In the genomic region with DNA sequence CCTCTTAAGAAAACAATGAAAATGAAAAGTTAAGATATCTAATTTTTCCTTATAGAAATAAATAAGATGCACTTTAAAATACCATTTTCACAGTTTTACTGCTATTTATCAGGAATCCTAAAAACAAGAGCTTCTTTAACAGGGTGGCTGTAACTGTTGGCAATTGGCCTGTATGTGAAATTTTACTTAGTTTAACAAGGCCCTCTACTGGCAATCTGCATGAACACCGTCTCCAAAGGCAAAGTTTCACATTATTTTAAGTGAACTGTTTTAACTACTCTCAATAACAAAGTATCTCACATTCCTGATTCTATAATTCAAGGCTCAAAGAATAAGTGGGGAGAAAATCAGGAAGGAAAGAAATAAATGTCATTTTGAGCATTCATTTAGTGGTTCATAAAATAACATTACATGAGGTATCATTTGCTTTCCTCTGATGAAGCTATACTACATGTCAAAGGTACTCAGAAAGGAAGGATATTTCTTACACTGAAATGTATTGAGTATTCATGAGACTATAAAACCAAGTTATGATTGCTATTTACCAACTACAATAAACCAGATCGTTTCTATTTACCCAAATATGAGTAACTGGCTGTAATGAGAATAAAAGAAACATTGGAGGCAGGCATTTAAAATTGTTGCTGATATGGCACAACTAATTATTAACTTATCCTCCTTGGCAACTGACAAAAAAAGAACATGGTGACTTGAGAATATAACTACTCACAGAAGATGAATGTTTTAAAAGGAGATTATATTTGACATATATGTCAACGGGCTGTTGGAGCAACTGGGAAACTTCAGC, we compare ENCODE assay signal across 9 cellular contexts. TPM values are rescaled to one million over a fixed set of nuclear protein-coding genes. Genes with fewer than 3 reads are reported as not detected.
A peak's percentile ranks its signal among the peaks of the same experiment; 100 is the strongest.
DNase-seq lines count a peak whose midpoint lies in the region; ATAC-seq and TF ChIP-seq lines count a peak whose summit lies in the region.
"Had no signal": no experiment of that assay in that cellular context is flagged by ENCODE, and none has a peak within 500 bp of the region (broad histone marks: within the 10 kb centered on the region; RNA-seq: fewer than 3 reads in every experiment).

No MANE protein-coding gene starts in this region.

- 49% methylated on average over 3 of the region's 3 CpGs for WGBS in esophagus muscularis mucosa

- H3K4me1 Mint-ChIP-seq in activated CD4-positive, alpha-beta T cell treated with anti-CD3 and anti-CD28 coated beads, Interleukin-2, amount 10 ng/mL, durations not matched to agents 24 days and 14 days = no peaks in the 10 kb centered on the region

- peak in 2 of 3 experiments; percentile 33 to 41 for DNase-seq in NCI-H1417 (lab: John Stamatoyannopoulos, UW)
- no peak for DNase-seq in NCI-H1417 treated with DMSO at 0.1 percent for 48 hours (lab: John Stamatoyannopoulos, UW)
- no peak for DNase-seq in PC-9
- DNase-seq in esophagus muscularis mucosa (ENCODE audit: extremely low spot score) = no peak
- DNase-seq in pons (ENCODE audit: low spot score) = peak; percentile 89
- no peak for DNase-seq in activated CD4-positive, alpha-beta T cell treated with anti-CD3 and anti-CD28 coated beads, Interleukin-2, amount 10 ng/mL, durations not matched to agents 24 days and 14 days

- H3K27me3 ChIP-seq in PC-9 (ENCODE audit: insufficient read depth, low read depth) (peaks cover 7% of the 10 kb centered on the region; the same call in 1 of the 2 replicates), esophagus muscularis mucosa (no peaks in the 10 kb centered on the region)

- peak; percentile 71 for ATAC-seq in HG03432 (IDR thresholded peaks at IDR 0.05; ENCODE audit: unreplicated experiment)
- ATAC-seq in GM18868 (IDR thresholded peaks at IDR 0.05; ENCODE audit: unreplicated experiment) = no peak

- no peak overlapping the region for H2AFZ ChIP-seq in PC-9

- H3K79me2 ChIP-seq in PC-9 (ENCODE audit: low read depth) = no peaks in the 10 kb centered on the region

- no peaks in the 10 kb centered on the region for H3K36me3 Mint-ChIP-seq in activated CD4-positive, alpha-beta T cell treated with anti-CD3 and anti-CD28 coated beads, Interleukin-2, amount 10 ng/mL, durations not matched to agents 24 days and 14 days (ENCODE audit: low read depth)

- no peaks in the 10 kb centered on the region for H3F3A ChIP-seq in PC-9 (ENCODE audit: insufficient read depth, low read depth)

- H3K27ac ChIP-seq in PC-9 (no peak overlapping the region), esophagus muscularis mucosa (replicated peaks in 1 of 4) (no peak overlapping the region)
- H3K27ac ChIP-seq: BLaER1 treated with 17β-estradiol and CSF1 and Interleukin-3, amounts not matched to agents 10 nM and 100 nM had no signal

- H3K9me3 Mint-ChIP-seq in activated CD4-positive, alpha-beta T cell treated with anti-CD3 and anti-CD28 coated beads, Interleukin-2, amount 10 ng/mL, durations not matched to agents 24 days and 14 days = no peaks in the 10 kb centered on the region

- no peaks in the 10 kb centered on the region for H3K9me2 ChIP-seq in PC-9 (ENCODE audit: insufficient read depth)

- H3K27me3 Mint-ChIP-seq in activated CD4-positive, alpha-beta T cell treated with anti-CD3 and anti-CD28 coated beads, Interleukin-2, amount 10 ng/mL, durations not matched to agents 24 days and 14 days = no peaks in the 10 kb centered on the region

- H3K9me3 ChIP-seq in PC-9 (ENCODE audit: insufficient read depth, low read depth) (no peaks in the 10 kb centered on the region), esophagus muscularis mucosa (no peaks in the 10 kb centered on the region)

- H3K4me3 ChIP-seq in PC-9 = no peak overlapping the region
- H3K4me3 ChIP-seq in esophagus muscularis mucosa = no peak overlapping the region
- H3K4me3 ChIP-seq: BLaER1 treated with 17β-estradiol and CSF1 and Interleukin-3, amounts not matched to agents 10 nM and 100 nM had no signal

- intact Hi-C loops in PC-9 (cut with micrococcal nuclease; ENCODE audit: unreplicated experiment) = no loop called here
- intact Hi-C loops in esophagus muscularis mucosa (cut with DNase I) = no loop called here
- intact Hi-C loops in activated CD4-positive, alpha-beta T cell treated with anti-CD3 and anti-CD28 coated beads, Interleukin-2, amount 10 ng/mL, durations not matched to agents 24 days and 14 days (cut with micrococcal nuclease) = no loop called here

- no peaks in the 10 kb centered on the region for H3K4me1 ChIP-seq in PC-9 (replicated peaks; ENCODE audit: insufficient read depth)
- no peaks in the 10 kb centered on the region for H3K4me1 ChIP-seq in esophagus muscularis mucosa

- no peak overlapping the region for H3K27ac Mint-ChIP-seq in activated CD4-positive, alpha-beta T cell treated with anti-CD3 and anti-CD28 coated beads, Interleukin-2, amount 10 ng/mL, durations not matched to agents 24 days and 14 days

- H4K20me1 ChIP-seq in PC-9 (ENCODE audit: insufficient read depth) = no peaks in the 10 kb centered on the region
- H4K20me1 ChIP-seq: BLaER1 treated with 17β-estradiol and CSF1 and Interleukin-3, amounts not matched to agents 10 nM and 100 nM had no signal

- BruUV-seq in PC-9 (replicated peaks; lab: Mats Ljungman, UMichigan) = no TSS peak

- no peaks in the 10 kb centered on the region for H3K36me3 ChIP-seq in PC-9 (ENCODE audit: low read depth)
- no peaks in the 10 kb centered on the region for H3K36me3 ChIP-seq in esophagus muscularis mucosa
- H3K36me3 ChIP-seq: BLaER1 treated with 17β-estradiol and CSF1 and Interleukin-3, amounts not matched to agents 10 nM and 100 nM had no signal

- H3K4me2 ChIP-seq in PC-9 = no peak overlapping the region
- H3K4me2 ChIP-seq: BLaER1 treated with 17β-estradiol and CSF1 and Interleukin-3, amounts not matched to agents 10 nM and 100 nM had no signal

- peak; percentile 73 for TF ChIP-seq CTCF in PC-9 (conservative IDR thresholded peaks at IDR 0.05)
- TF ChIP-seq CTCF in esophagus muscularis mucosa (IDR thresholded peaks at IDR 0.05) = peak; percentile 45 to 72 (median 59)

- TF ChIP-seq EP300 in esophagus muscularis mucosa (IDR thresholded peaks at IDR 0.05) = no peak

- POLR2A ChIA-PET in PC-9 (lab: Charles Lee; ENCODE audit: unreplicated experiment) = no interaction called here

- no peak overlapping the region for H3K4me3 Mint-ChIP-seq in activated CD4-positive, alpha-beta T cell treated with anti-CD3 and anti-CD28 coated beads, Interleukin-2, amount 10 ng/mL, durations not matched to agents 24 days and 14 days

- TF ChIP-seq POLR2A in esophagus muscularis mucosa (IDR thresholded peaks at IDR 0.05; ENCODE audit: low read depth) = no peak

- CTCF ChIA-PET in PC-9 (lab: Charles Lee) = no interaction called here

RNA-seq across cellular contexts. Expression of gene NCKAP5, which starts 7.0 kb away (rescaled TPM):
- total RNA-seq in PC-9 (2021) (not detected in 2 replicates), esophagus muscularis mucosa (1 to 10 TPM in 2 of 4 donors, under 1 TPM in 2; 0.33 to 1.8 (median 1.0) TPM)
- total RNA-seq in activated CD4-positive, alpha-beta T cell treated with anti-CD3 and anti-CD28 coated beads, Interleukin-2, amount 10 ng/mL, durations not matched to agents 24 days and 14 days = not detected in 2 replicates

Comparison
In these comparisons a context has a peak if more than half of its experiments do, and no peak if none do; other contexts are left out.
1. DNase-seq: peak in NCI-H1417 (2 of 3) and pons (single experiment); none in NCI-H1417 treated with DMSO at 0.1 percent for 48 hours (single experiment), PC-9 (0 of 2), esophagus muscularis mucosa (single experiment) and activated CD4-positive, alpha-beta T cell treated with anti-CD3 and anti-CD28 coated beads, Interleukin-2, amount 10 ng/mL, durations not matched to agents 24 days and 14 days (single experiment).